16 cellular contexts compared by ENCODE assay signal in the genomic region with DNA sequence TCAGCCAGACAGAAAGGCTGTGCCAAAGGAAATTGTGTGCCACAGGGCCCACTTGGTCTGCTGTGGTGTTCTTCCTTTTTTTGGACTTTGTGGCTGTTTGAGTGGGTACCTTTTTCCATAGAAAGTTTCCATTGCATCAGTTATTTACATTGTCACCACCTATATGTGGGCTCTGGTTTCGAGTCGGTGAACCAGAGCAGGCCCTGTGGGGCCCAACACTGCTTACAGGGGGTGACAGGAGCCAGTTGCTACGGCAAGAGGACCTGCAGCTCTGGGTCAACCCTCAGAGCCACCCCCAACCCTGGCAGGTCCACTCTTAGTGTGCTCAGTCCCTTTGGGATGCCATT.
DNase-seq lines count a peak whose midpoint lies in the region; ATAC-seq and TF ChIP-seq lines count a peak whose summit lies in the region.
"Had no signal": no experiment of that assay in that cellular context is flagged by ENCODE, and none has a peak within 500 bp of the region (broad histone marks: within the 10 kb centered on the region; RNA-seq: fewer than 3 reads in every experiment).

No MANE protein-coding gene starts in this region.

- TF ChIP-seq CTCF in upper lobe of right lung (IDR thresholded peaks at IDR 0.05) = no peak

- H3K4me1 ChIP-seq in upper lobe of right lung = peaks cover 6% of the 10 kb centered on the region
- H3K4me1 ChIP-seq: left lung, parathyroid adenoma, tibial nerve had no signal

- H3K4me1 Mint-ChIP-seq in activated naive CD8-positive, alpha-beta T cell treated with anti-CD3 and anti-CD28 coated beads for 36 hours = peaks cover 36% of the 10 kb centered on the region

- ATAC-seq in HG02642 (IDR thresholded peaks at IDR 0.05; ENCODE audit: poor library complexity, unreplicated experiment) (peak; percentile 37), upper lobe of right lung (no peak)
- ATAC-seq: left lung had no signal

- H3K27me3 ChIP-seq in upper lobe of right lung = no peaks in the 10 kb centered on the region
- H3K27me3 ChIP-seq: left lung, tibial nerve had no signal

- no peaks in the 10 kb centered on the region for H3K9me3 ChIP-seq in upper lobe of right lung
- H3K9me3 ChIP-seq: left lung, tibial nerve had no signal

- no peaks in the 10 kb centered on the region for H3K27me3 Mint-ChIP-seq in activated naive CD8-positive, alpha-beta T cell treated with anti-CD3 and anti-CD28 coated beads for 36 hours
- H3K27me3 Mint-ChIP-seq: activated naive CD8-positive, alpha-beta T cell had no signal

- H3K36me3 Mint-ChIP-seq in activated naive CD8-positive, alpha-beta T cell treated with anti-CD3 and anti-CD28 coated beads for 36 hours = peaks cover 20% of the 10 kb centered on the region

- H3K4me3 Mint-ChIP-seq in activated naive CD8-positive, alpha-beta T cell treated with anti-CD3 and anti-CD28 coated beads for 36 hours = no peak overlapping the region
- H3K4me3 Mint-ChIP-seq: activated naive CD8-positive, alpha-beta T cell had no signal

- intact Hi-C loops in upper lobe of right lung (cut with DNase I) = no loop called here

- no peaks in the 10 kb centered on the region for H3K36me3 ChIP-seq in upper lobe of right lung
- H3K36me3 ChIP-seq: left lung, tibial nerve had no signal

- no peak overlapping the region for H3K27ac ChIP-seq in upper lobe of right lung
- H3K27ac ChIP-seq: left lung, parathyroid adenoma, tibial nerve had no signal

- no peak overlapping the region for H3K4me3 ChIP-seq in upper lobe of right lung
- H3K4me3 ChIP-seq: left lung, smooth muscle cell, tibial nerve had no signal

- H3K9me3 Mint-ChIP-seq in activated naive CD8-positive, alpha-beta T cell treated with anti-CD3 and anti-CD28 coated beads for 36 hours = no peaks in the 10 kb centered on the region

- peak; percentile 20 for DNase-seq in stimulated activated naive CD4-positive, alpha-beta T cell treated with Interleukin-2 at 50 U/mL for 16 hours (lab: John Stamatoyannopoulos, UW)
- no peak for DNase-seq in stimulated activated naive CD4-positive, alpha-beta T cell (lab: John Stamatoyannopoulos, UW)
- DNase-seq in activated naive CD8-positive, alpha-beta T cell treated with anti-CD3 and anti-CD28 coated beads for 36 hours = peak; percentile 73
- DNase-seq in upper lobe of right lung = peak; percentile 15
- no peak for DNase-seq in NCI-H1048 (lab: John Stamatoyannopoulos, UW)
- DNase-seq in HT-29 (ENCODE audit: low spot score) = no peak
- DNase-seq in NCI-H2227 treated with DMSO at 0.1 percent for 48 hours (lab: John Stamatoyannopoulos, UW) = no peak
- DNase-seq: effector memory CD4-positive, alpha-beta T cell; left lung; NCI-H1930; NCI-H524 treated with DMSO at 0.1 percent for 48 hours had no signal

- H3K27ac Mint-ChIP-seq in activated naive CD8-positive, alpha-beta T cell treated with anti-CD3 and anti-CD28 coated beads for 36 hours = no peak overlapping the region
- H3K27ac Mint-ChIP-seq: activated naive CD8-positive, alpha-beta T cell had no signal

Comparison
In these comparisons a context has a peak if more than half of its experiments do, and no peak if none do; other contexts are left out.
1. DNase-seq: peak in stimulated activated naive CD4-positive, alpha-beta T cell treated with Interleukin-2 at 50 U/mL for 16 hours (single experiment), activated naive CD8-positive, alpha-beta T cell treated with anti-CD3 and anti-CD28 coated beads for 36 hours (single experiment) and upper lobe of right lung (single experiment); none in stimulated activated naive CD4-positive, alpha-beta T cell (0 of 6), NCI-H1048 (single experiment), HT-29 (single experiment) and NCI-H2227 treated with DMSO at 0.1 percent for 48 hours (single experiment).